In the genomic region with DNA sequence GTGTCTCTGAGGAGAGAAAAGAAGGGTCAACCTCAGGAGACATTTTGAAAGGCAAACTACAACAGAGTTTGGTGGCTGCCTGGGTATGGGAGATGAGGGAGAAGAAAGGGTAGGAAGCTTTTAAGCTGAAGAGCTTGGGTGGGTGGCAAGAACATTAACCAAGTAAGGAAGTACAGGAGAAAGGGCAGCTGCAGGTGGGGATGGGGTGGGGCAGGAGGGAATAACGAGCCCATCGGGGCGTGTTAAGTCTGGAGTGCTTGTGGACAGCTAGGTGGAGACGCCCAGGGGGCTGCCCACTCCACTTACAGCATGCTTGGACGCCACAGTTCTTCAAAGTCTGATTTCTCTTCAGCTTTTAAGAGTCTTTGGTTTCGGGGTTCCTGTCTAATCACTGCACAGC, we compare ENCODE assay signal across 20 cellular contexts.
"Had no signal": no experiment of that assay in that cellular context is flagged by ENCODE, and none has a peak within 500 bp of the region (broad histone marks: within the 10 kb centered on the region; RNA-seq: fewer than 3 reads in every experiment).

No MANE protein-coding gene starts in this region.

- H3K9me3 Mint-ChIP-seq: dendritic cell treated with granulocyte-macrophage colony-stimulating factor and Interleukin-4, amounts not matched to agents 40 ng/mL and 50 ng/mL, for 4 days; nephron progenitor cell; stimulated activated naive CD8-positive, alpha-beta T cell treated with anti-CD3 and anti-CD28 coated beads, Interleukin-15, Interleukin-2, amounts not matched to agents 100 ng/mL and 50 ng/mL, for 24 hours had no signal

- H3K4me1 Mint-ChIP-seq: nephron progenitor cell had no signal

- H3K4me1 ChIP-seq: breast epithelium, vagina had no signal

- H3K27me3 Mint-ChIP-seq: dendritic cell treated with granulocyte-macrophage colony-stimulating factor and Interleukin-4, amounts not matched to agents 40 ng/mL and 50 ng/mL, for 4 days; stimulated activated naive CD8-positive, alpha-beta T cell treated with anti-CD3 and anti-CD28 coated beads, Interleukin-15, Interleukin-2, amounts not matched to agents 100 ng/mL and 50 ng/mL, for 24 hours had no signal

- H3K27ac Mint-ChIP-seq: dendritic cell treated with granulocyte-macrophage colony-stimulating factor and Interleukin-4, amounts not matched to agents 40 ng/mL and 50 ng/mL, for 4 days; nephron progenitor cell; stimulated activated naive CD8-positive, alpha-beta T cell treated with anti-CD3 and anti-CD28 coated beads, Interleukin-15, Interleukin-2, amounts not matched to agents 100 ng/mL and 50 ng/mL, for 24 hours had no signal

- H3K4me3 Mint-ChIP-seq: dendritic cell treated with granulocyte-macrophage colony-stimulating factor and Interleukin-4, amounts not matched to agents 40 ng/mL and 50 ng/mL, for 4 days; nephron progenitor cell; stimulated activated naive CD8-positive, alpha-beta T cell treated with anti-CD3 and anti-CD28 coated beads, Interleukin-15, Interleukin-2, amounts not matched to agents 100 ng/mL and 50 ng/mL, for 24 hours had no signal

- H3K4me3 ChIP-seq: ascending aorta, breast epithelium, esophagus muscularis mucosa, transverse colon, vagina had no signal

- H3K27me3 ChIP-seq: ascending aorta, breast epithelium, esophagus muscularis mucosa, transverse colon, vagina had no signal

- H3K9me3 ChIP-seq: ascending aorta, breast epithelium, esophagus muscularis mucosa, transverse colon, vagina had no signal

- DNase-seq: activated CD4-positive, alpha-beta T cell treated with anti-CD3 and anti-CD28 coated beads for 48 hours; activated CD4-positive, CD25-positive, alpha-beta regulatory T cell; activated CD8-positive, alpha-beta memory T cell treated with anti-CD3 and anti-CD28 coated beads for 24 hours; activated CD8-positive, alpha-beta memory T cell treated with anti-CD3 and anti-CD28 coated beads, Interleukin-2, amount 50 U/mL, for 48 hours; cerebellar nuclear complex; effector CD8-positive, alpha-beta T cell; mesendoderm; nephron progenitor cell; occipital lobe; posterior cingulate gyrus; stimulated activated CD4-positive, alpha-beta T cell treated with anti-CD3 and anti-CD28 coated beads, Interleukin-2, amount 100 ng/mL, for 24 hours; SW 1271; T-helper 9 cell; transverse colon had no signal

- H3K27ac ChIP-seq: ascending aorta, breast epithelium, esophagus muscularis mucosa, transverse colon, vagina had no signal
